In the genomic region with DNA sequence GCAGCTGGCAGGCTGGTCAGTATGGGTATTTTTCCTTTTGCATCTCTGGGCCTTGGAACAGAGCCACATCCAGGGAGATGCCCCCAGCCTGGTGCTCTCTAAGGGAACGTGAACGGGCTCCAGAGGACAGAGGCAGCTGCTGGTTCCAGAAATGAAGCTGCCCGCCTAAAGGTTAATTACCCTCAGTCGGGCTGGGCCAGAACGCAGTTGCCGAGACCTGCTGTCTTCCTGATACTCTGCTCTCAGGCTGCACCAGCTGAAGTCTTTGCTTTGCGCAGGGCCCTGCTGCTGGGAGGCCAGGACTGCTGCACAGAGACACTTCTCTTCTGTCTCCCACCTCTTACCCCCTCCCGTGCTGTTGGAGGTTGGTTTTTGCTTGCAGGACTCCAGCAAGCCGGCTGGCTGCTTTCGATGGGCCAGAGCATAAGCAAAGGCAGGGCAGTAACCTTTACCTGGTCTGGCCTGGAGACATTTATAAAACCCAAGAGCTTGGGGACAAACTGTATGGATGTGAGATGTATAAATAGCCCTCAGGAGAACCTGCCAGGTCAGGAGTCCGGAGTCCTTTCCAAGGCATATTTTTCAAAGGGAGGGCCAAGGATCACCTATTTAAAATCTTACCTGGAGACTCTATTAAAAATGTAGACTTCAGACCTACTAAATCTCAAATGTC, we compare ENCODE assay signal across 14 cellular contexts.
DNase-seq lines count a peak whose midpoint lies in the region; ATAC-seq lines count a peak whose summit lies in the region.
"Had no signal": no experiment of that assay in that cellular context is flagged by ENCODE, and none has a peak within 500 bp of the region (broad histone marks: within the 10 kb centered on the region; RNA-seq: fewer than 3 reads in every experiment).

No MANE protein-coding gene starts in this region.

- DNase-seq in DMS 273 (lab: John Stamatoyannopoulos, UW; ENCODE audit: unreplicated experiment) (peak; percentile 13), DMS 273 treated with DMSO at 0.1 percent for 48 hours (lab: John Stamatoyannopoulos, UW) (no peak), Right ventricle myocardium superior (no peak), Right ventricle myocardium inferior (ENCODE audit: missing footprints) (no peak), neuronal stem cell (ENCODE audit: low spot score) (no peak), retina (no peak)
- no peak for DNase-seq in effector memory CD4-positive, alpha-beta T cell
- no peak for DNase-seq in activated naive CD4-positive, alpha-beta T cell treated with anti-CD3 and anti-CD28 coated beads for 36 hours
- DNase-seq: CD4-positive, CD25-positive, alpha-beta regulatory T cell; DMS79; H9 had no signal

- WGBS in neuronal stem cell (ENCODE audit: extremely low coverage in 2 of 2, insufficient read length in 2 of 2, insufficient replicate concordance in 1 of 2), 2 donors: no CpG with 5 or more reads among the region's 11 CpGs

- H3K27me3 ChIP-seq in neuronal stem cell (ENCODE audit: control insufficient read depth in 3 of 3, insufficient read depth in 3 of 3, low read depth in 1 of 3, low read length in 3 of 3): peaks cover 0 to 4% (median 0%) of the 10 kb centered on the region in 3 experiments
- H3K27me3 ChIP-seq in effector memory CD4-positive, alpha-beta T cell (replicated peaks; ENCODE audit: control insufficient read depth, insufficient read depth, low read length, poor library complexity, severe bottlenecking): no peaks in the 10 kb centered on the region

- H4K8ac ChIP-seq in neuronal stem cell (ENCODE audit: low read depth, low read length): no peak overlapping the region

- no peak overlapping the region for H2BK120ac ChIP-seq in neuronal stem cell (ENCODE audit: low read depth, low read length)

- CTCF ChIA-PET in activated naive CD4-positive, alpha-beta T cell treated with anti-CD3 and anti-CD28 coated beads for 36 hours (lab: Charles Lee): no interaction called here

- H3K4ac ChIP-seq in neuronal stem cell (ENCODE audit: low read length): no peak overlapping the region

- no peak overlapping the region for H3K4me2 ChIP-seq in neuronal stem cell (ENCODE audit: insufficient read depth, low read length, poor library complexity, severe bottlenecking)
- H3K4me2 ChIP-seq: GM23338 had no signal

- no peaks in the 10 kb centered on the region for H3K36me3 Mint-ChIP-seq in activated naive CD4-positive, alpha-beta T cell treated with anti-CD3 and anti-CD28 coated beads for 36 hours (ENCODE audit: low read depth)
- H3K36me3 Mint-ChIP-seq: CD4-positive, CD25-positive, alpha-beta regulatory T cell had no signal

- no peak overlapping the region for H4K91ac ChIP-seq in neuronal stem cell (ENCODE audit: low read depth, low read length, poor library complexity)

- H2BK12ac ChIP-seq in neuronal stem cell (ENCODE audit: low read length): no peak overlapping the region

- no peak overlapping the region for H3K27ac Mint-ChIP-seq in activated naive CD4-positive, alpha-beta T cell treated with anti-CD3 and anti-CD28 coated beads for 36 hours
- H3K27ac Mint-ChIP-seq: CD4-positive, CD25-positive, alpha-beta regulatory T cell; GM23338 had no signal

- H3K14ac ChIP-seq in neuronal stem cell (ENCODE audit: low read length): no peak overlapping the region

- H3K36me3 ChIP-seq in neuronal stem cell (replicated peaks in 1 of 2; ENCODE audit: control insufficient read depth in 2 of 2, insufficient read depth in 2 of 2, low read length in 2 of 2): no peaks in the 10 kb centered on the region
- H3K36me3 ChIP-seq in effector memory CD4-positive, alpha-beta T cell (ENCODE audit: control insufficient read depth, insufficient read depth, low read length): no peaks in the 10 kb centered on the region

- peak; percentile 56 for ATAC-seq in Right ventricle myocardium superior (ENCODE audit: poor library complexity)
- ATAC-seq in Right ventricle myocardium inferior: no peak
- ATAC-seq: GM23338 had no signal

- H2BK5ac ChIP-seq in neuronal stem cell (ENCODE audit: low read length): no peak overlapping the region

- intact Hi-C loops in Right ventricle myocardium superior (cut with DNase I) (no loop called here), Right ventricle myocardium inferior (cut with DNase I) (no loop called here)
- intact Hi-C loops in activated naive CD4-positive, alpha-beta T cell treated with anti-CD3 and anti-CD28 coated beads for 36 hours (cut with micrococcal nuclease): no loop called here

- H3K9me3 ChIP-seq in neuronal stem cell (replicated peaks in 1 of 2; ENCODE audit: control insufficient read depth in 2 of 2, insufficient read depth in 1 of 2, low read depth in 1 of 2, low read length in 2 of 2): peaks cover 3 to 27% of the 10 kb centered on the region in 2 donors
- no peaks in the 10 kb centered on the region for H3K9me3 ChIP-seq in effector memory CD4-positive, alpha-beta T cell (ENCODE audit: control insufficient read depth, low read length)

- H3K4me1 Mint-ChIP-seq in activated naive CD4-positive, alpha-beta T cell treated with anti-CD3 and anti-CD28 coated beads for 36 hours (ENCODE audit: low read depth): no peaks in the 10 kb centered on the region
- H3K4me1 Mint-ChIP-seq: CD4-positive, CD25-positive, alpha-beta regulatory T cell had no signal

- H2AK5ac ChIP-seq in neuronal stem cell (ENCODE audit: low read depth, low read length): no peak overlapping the region

- no peak overlapping the region for H2BK15ac ChIP-seq in neuronal stem cell (ENCODE audit: low read length)

- peaks cover 9 to 42% of the 10 kb centered on the region in 2 donors for H3K4me1 ChIP-seq in neuronal stem cell (ENCODE audit: control insufficient read depth in 2 of 2, insufficient read depth in 1 of 2, low read depth in 1 of 2, low read length in 2 of 2)
- H3K4me1 ChIP-seq in effector memory CD4-positive, alpha-beta T cell (ENCODE audit: control insufficient read depth, insufficient read depth, low read length, poor library complexity, severe bottlenecking): no peaks in the 10 kb centered on the region

- H3K18ac ChIP-seq in neuronal stem cell (ENCODE audit: low read length): no peak overlapping the region

- H3K23ac ChIP-seq in neuronal stem cell (ENCODE audit: low read depth, low read length, poor library complexity): peak overlapping the region; percentile 7

- no peak overlapping the region for H3K9ac ChIP-seq in neuronal stem cell (ENCODE audit: low read depth, low read length, poor library complexity)

- no peak overlapping the region for H3K4me3 Mint-ChIP-seq in activated naive CD4-positive, alpha-beta T cell treated with anti-CD3 and anti-CD28 coated beads for 36 hours
- H3K4me3 Mint-ChIP-seq: CD4-positive, CD25-positive, alpha-beta regulatory T cell; GM23338; H9 had no signal

- H3K27ac ChIP-seq in neuronal stem cell (replicated peaks; ENCODE audit: low read length): no peak overlapping the region
- no peak overlapping the region for H3K27ac ChIP-seq in effector memory CD4-positive, alpha-beta T cell (ENCODE audit: insufficient read depth, low read length, poor library complexity, severe bottlenecking)
- H3K27ac ChIP-seq: 22Rv1 had no signal

- no peaks in the 10 kb centered on the region for H3K79me1 ChIP-seq in neuronal stem cell (ENCODE audit: low read depth, low read length)

- no peak overlapping the region for H3K4me3 ChIP-seq in neuronal stem cell (ENCODE audit: low read length in 2 of 2)
- H3K4me3 ChIP-seq in effector memory CD4-positive, alpha-beta T cell (ENCODE audit: insufficient read depth, low read depth, low read length, poor library complexity, severe bottlenecking): no peak overlapping the region
- H3K4me3 ChIP-seq: GM12878, GM23338 had no signal

- no peaks in the 10 kb centered on the region for H3K27me3 Mint-ChIP-seq in activated naive CD4-positive, alpha-beta T cell treated with anti-CD3 and anti-CD28 coated beads for 36 hours (ENCODE audit: low read depth)
- H3K27me3 Mint-ChIP-seq: CD4-positive, CD25-positive, alpha-beta regulatory T cell had no signal

- no peak overlapping the region for H2AFZ ChIP-seq in neuronal stem cell (ENCODE audit: low read length)
- H2AFZ ChIP-seq: GM23338 had no signal

- H3K9me3 Mint-ChIP-seq in activated naive CD4-positive, alpha-beta T cell treated with anti-CD3 and anti-CD28 coated beads for 36 hours: peaks cover 8% of the 10 kb centered on the region
